Comparison of ENCODE assay signal across 9 cellular contexts in genomic region chr22:19719055-19719482, GRCh38. TPM values are rescaled to one million over a fixed set of nuclear protein-coding genes. Genes with fewer than 3 reads are reported as not detected.
DNase-seq lines count a peak whose midpoint lies in the region; ATAC-seq, FAIRE-seq and TF ChIP-seq lines count a peak whose summit lies in the region.
"Had no signal": no experiment of that assay in that cellular context is flagged by ENCODE, and none has a peak within 500 bp of the region (broad histone marks: within the 10 kb centered on the region; RNA-seq: fewer than 3 reads in every experiment).

No MANE protein-coding gene starts in this region.

- DNase-seq in CD8-positive, alpha-beta memory T cell = peak in 1 of 5 donors; percentile 14
- DNase-seq in SJCRH30 (no peak), endodermal cell (no peak), retinal pigment epithelial cell (ENCODE audit: low read depth) (no peak), HTR-8/SVneo (ENCODE audit: insufficient read length, low spot score) (no peak)
- DNase-seq: NCI-H2171 had no signal

- peaks cover 27% of the 10 kb centered on the region for H3K4me1 ChIP-seq in CD8-positive, alpha-beta memory T cell (ENCODE audit: insufficient read depth, low read length)
- H3K4me1 ChIP-seq in SJCRH30 (0 out of 2 replicates have a peak, but pooled peaks cover 3% of the 10 kb centered on the region), endodermal cell (ENCODE audit: control insufficient read depth, insufficient read depth, low read length) (no peaks in the 10 kb centered on the region)

- CTCF ChIA-PET in CD8-positive, alpha-beta memory T cell (lab: Charles Lee) = no interaction called here

- no peaks in the 10 kb centered on the region for H3K9me3 ChIP-seq in CD8-positive, alpha-beta memory T cell (ENCODE audit: low read length)
- no peaks in the 10 kb centered on the region for H3K9me3 ChIP-seq in SJCRH30 (replicated peaks)
- no peaks in the 10 kb centered on the region for H3K9me3 ChIP-seq in endodermal cell (ENCODE audit: control insufficient read depth, low read length)

- H3K27me3 Mint-ChIP-seq in CD8-positive, alpha-beta memory T cell = peaks cover 14 to 42% of the 10 kb centered on the region in 2 donors
- peaks cover 62% of the 10 kb centered on the region for H3K27me3 Mint-ChIP-seq in endodermal cell (ENCODE audit: insufficient read depth)

- peaks cover 7% of the 10 kb centered on the region for H3K36me3 ChIP-seq in CD8-positive, alpha-beta memory T cell (ENCODE audit: insufficient read depth, low read length)
- peaks cover 5% of the 10 kb centered on the region; the same call in 1 of the 2 replicates for H3K36me3 ChIP-seq in SJCRH30
- no peaks in the 10 kb centered on the region for H3K36me3 ChIP-seq in endodermal cell (ENCODE audit: control insufficient read depth, insufficient read depth, low read length)

- H3K4me1 Mint-ChIP-seq in CD8-positive, alpha-beta memory T cell = peaks cover 4 to 18% (median 10%) of the 10 kb centered on the region in 3 donors
- peaks cover 5% of the 10 kb centered on the region for H3K4me1 Mint-ChIP-seq in endodermal cell

- 35 to 44% methylated on average over 15 to 31 of the region's 31 CpGs for WGBS in endodermal cell (ENCODE audit: insufficient coverage in 1 of 2, insufficient read length in 1 of 2), 2 experiments

- ATAC-seq in GM21619 (IDR thresholded peaks at IDR 0.05; ENCODE audit: unreplicated experiment) (no peak), GM19452 (IDR thresholded peaks at IDR 0.05; ENCODE audit: unreplicated experiment) (no peak), GM19035 (IDR thresholded peaks at IDR 0.05; ENCODE audit: unreplicated experiment) (no peak)

- no peaks in the 10 kb centered on the region for H3K36me3 Mint-ChIP-seq in CD8-positive, alpha-beta memory T cell
- peaks cover 12% of the 10 kb centered on the region for H3K36me3 Mint-ChIP-seq in endodermal cell (ENCODE audit: low read depth)

- no peak for FAIRE-seq in HTR-8/SVneo (lab: Jason Lieb, UNC)

- H3K27ac Mint-ChIP-seq in CD8-positive, alpha-beta memory T cell = no peak overlapping the region
- H3K27ac Mint-ChIP-seq in endodermal cell = no peak overlapping the region

- TF ChIP-seq CTCF in endodermal cell (conservative IDR thresholded peaks at IDR 0.05) (no peak), retinal pigment epithelial cell (conservative IDR thresholded peaks at IDR 0.05; ENCODE audit: low read depth, low read length) (no peak)

- no peaks in the 10 kb centered on the region for H3K9me3 Mint-ChIP-seq in CD8-positive, alpha-beta memory T cell
- H3K9me3 Mint-ChIP-seq in endodermal cell = no peaks in the 10 kb centered on the region

- H3K9ac ChIP-seq in endodermal cell (ENCODE audit: extremely low read depth, low read length, poor library complexity, severe bottlenecking) = no peak overlapping the region

- H3K4me3 ChIP-seq in CD8-positive, alpha-beta memory T cell (ENCODE audit: low read length) = peak overlapping the region; percentile 51
- H3K4me3 ChIP-seq in SJCRH30 (peak overlapping the region; percentile 69), endodermal cell (ENCODE audit: low read length) (no peak overlapping the region), retinal pigment epithelial cell (ENCODE audit: low read length) (peak overlapping the region; percentile 36)

- peak overlapping the region; percentile 72 for H3K27ac ChIP-seq in CD8-positive, alpha-beta memory T cell (ENCODE audit: low read depth, low read length)
- H3K27ac ChIP-seq in SJCRH30 = peak overlapping the region; percentile 30; the same call in 1 of the 2 replicates
- no peak overlapping the region for H3K27ac ChIP-seq in endodermal cell (ENCODE audit: low read depth, low read length)

- POLR2A ChIA-PET in CD8-positive, alpha-beta memory T cell (lab: Charles Lee) = no interaction called here

- H3K4me3 Mint-ChIP-seq in CD8-positive, alpha-beta memory T cell = peak overlapping the region; percentile 42 to 85 (median 75)
- H3K4me3 Mint-ChIP-seq in endodermal cell = peak overlapping the region; percentile 32

- peaks cover 11% of the 10 kb centered on the region for H3K27me3 ChIP-seq in CD8-positive, alpha-beta memory T cell (ENCODE audit: insufficient read depth, low read length, poor library complexity, severe bottlenecking)
- H3K27me3 ChIP-seq in SJCRH30 = peaks cover 3% of the 10 kb centered on the region; the same call in 1 of the 2 replicates
- H3K27me3 ChIP-seq in endodermal cell (ENCODE audit: control insufficient read depth, insufficient read depth, low read length, poor library complexity, severe bottlenecking) = peaks cover 88% of the 10 kb centered on the region

RNA-seq across cellular contexts. Expression of gene GP1BB, which starts 4.3 kb away (rescaled TPM):
- total RNA-seq in CD8-positive, alpha-beta memory T cell = not detected
- not detected for polyA plus RNA-seq in CD8-positive, alpha-beta memory T cell
- 2.5 and 4.4 TPM in 2 replicates for total RNA-seq in SJCRH30 (2014; rRNA removed; shearing (Covaris generic))
- under 1 TPM; 0.48 to 0.62 TPM for total RNA-seq in endodermal cell
- polyA plus RNA-seq in endodermal cell (2013, experiment 1 of 2) = 4.2 TPM
- 5.0 TPM for polyA plus RNA-seq in endodermal cell (2013, experiment 2 of 2)

RNA-seq across cellular contexts. Expression of gene SEPTIN5, which starts 4.8 kb away (rescaled TPM):
- under 1 TPM; 0.20 to 0.38 TPM for total RNA-seq in CD8-positive, alpha-beta memory T cell
- polyA plus RNA-seq in CD8-positive, alpha-beta memory T cell = not detected
- 11.2 and 11.9 TPM in 2 replicates for total RNA-seq in SJCRH30 (2014; rRNA removed; shearing (Covaris generic))
- total RNA-seq in endodermal cell = 10 to 100 TPM in 1 of 2 donors, 1 to 10 TPM in 1; 9.8 to 20.0 TPM
- 45.2 TPM for polyA plus RNA-seq in endodermal cell (2013, experiment 1 of 2)
- polyA plus RNA-seq in endodermal cell (2013, experiment 2 of 2) = 45.0 TPM

RNA-seq across cellular contexts. Expression of gene TBX1, which starts 41.5 kb away (rescaled TPM):
- not detected for total RNA-seq in CD8-positive, alpha-beta memory T cell
- not detected for polyA plus RNA-seq in CD8-positive, alpha-beta memory T cell
- 11.8 and 11.9 TPM in 2 replicates for total RNA-seq in SJCRH30 (2014; rRNA removed; shearing (Covaris generic))
- 1 to 10 TPM in 1 of 2 donors, not detected in 1; 1.3 TPM for total RNA-seq in endodermal cell
- 0.75 TPM for polyA plus RNA-seq in endodermal cell (2013, experiment 1 of 2)
- 1.2 TPM for polyA plus RNA-seq in endodermal cell (2013, experiment 2 of 2)
